In the genomic region with DNA sequence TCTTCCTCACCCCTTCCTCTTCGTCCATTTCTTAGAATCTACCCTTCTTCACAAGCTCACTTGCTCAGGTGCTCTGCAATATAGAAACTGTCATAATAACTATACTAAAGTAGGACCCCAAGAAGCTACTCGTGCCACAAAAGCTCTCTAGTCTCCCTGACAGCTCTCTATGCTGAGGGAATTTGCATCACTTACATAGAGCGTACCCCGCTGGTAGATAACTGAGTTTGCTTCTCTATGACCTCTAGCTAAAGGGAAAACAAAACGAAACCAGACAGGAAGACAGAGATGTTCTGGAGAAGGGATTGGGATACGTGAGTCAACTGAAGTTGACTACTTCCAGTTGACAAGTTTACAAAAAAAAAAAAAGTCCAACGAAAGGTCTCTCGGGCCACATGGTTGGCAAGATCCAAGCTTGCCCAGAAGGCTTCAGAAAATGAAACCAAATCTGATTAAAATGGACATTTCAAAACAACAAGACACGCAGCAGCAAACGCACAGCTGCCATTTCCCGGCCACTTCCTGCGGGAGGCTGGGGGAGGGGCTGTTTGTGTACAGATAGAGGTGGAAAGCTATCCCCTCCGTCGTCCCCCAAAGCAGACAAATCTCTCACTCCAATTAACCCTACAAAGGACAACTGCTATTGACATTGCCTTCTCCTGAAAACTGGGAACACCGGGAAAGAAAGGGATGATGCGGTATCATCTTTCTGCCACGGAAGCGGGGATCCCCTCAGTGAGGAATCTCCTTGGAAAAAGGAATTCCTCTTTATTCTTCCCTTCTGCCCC, we compare ENCODE assay signal across 8 cellular contexts. TPM values are rescaled to one million over a fixed set of nuclear protein-coding genes. Genes with fewer than 3 reads are reported as not detected.
DNase-seq lines count a peak whose midpoint lies in the region; ATAC-seq and TF ChIP-seq lines count a peak whose summit lies in the region.

No MANE protein-coding gene starts in this region.

- DNase-seq in NCI-H2171 treated with DMSO at 0.1 percent for 48 hours (lab: John Stamatoyannopoulos, UW) (peak; percentile 37), NCI-H2171 (lab: John Stamatoyannopoulos, UW) (no peak), MV-4-11 (lab: John Stamatoyannopoulos, UW) (peak; percentile 63), colonic mucosa (peak; percentile 77)
- DNase-seq in activated CD4-positive, CD25-positive, alpha-beta regulatory T cell treated with anti-CD3 and anti-CD28 coated beads, Interleukin-2, amount 50 U/mL, for 72 hours: peak; percentile 70
- peak; percentile 78 for DNase-seq in stimulated activated CD4-positive, alpha-beta T cell treated with anti-CD3 and anti-CD28 coated beads, Interleukin-15, amount 100 ng/mL, for 24 hours

- H3K4me3 ChIP-seq in colonic mucosa: peak overlapping the region; percentile 84

- H3K9ac ChIP-seq in colonic mucosa (ENCODE audit: low read depth in 2 of 2, low read length in 2 of 2): peak overlapping the region; percentile 98 to 99

- intact Hi-C loops in colonic mucosa (cut with DNase I): no loop called here

- H3K4me1 ChIP-seq in colonic mucosa: peaks cover 18% of the 10 kb centered on the region

- H3K27ac ChIP-seq in colonic mucosa (peak overlapping the region; percentile 91), layer of hippocampus (ENCODE audit: low read depth, low read length) (peak overlapping the region; percentile 86)

- ATAC-seq in HG03108 (IDR thresholded peaks at IDR 0.05; ENCODE audit: unreplicated experiment): no peak

- no peaks in the 10 kb centered on the region for H3K27me3 ChIP-seq in colonic mucosa
- H3K27me3 ChIP-seq in layer of hippocampus (ENCODE audit: control insufficient read depth, insufficient read depth, low read length): no peaks in the 10 kb centered on the region

- no peaks in the 10 kb centered on the region for H3K9me3 ChIP-seq in colonic mucosa

- TF ChIP-seq CTCF in colonic mucosa (IDR thresholded peaks at IDR 0.05): no peak

- H3K36me3 ChIP-seq in colonic mucosa: no peaks in the 10 kb centered on the region

RNA-seq across cellular contexts. Expression of a gene that starts 1.3 kb away (rescaled TPM):
- total RNA-seq in colonic mucosa: 10 to 100 TPM; 85.8 to 99.2 TPM

RNA-seq across cellular contexts. Expression of a gene that starts 16.9 kb away (rescaled TPM):
- total RNA-seq in colonic mucosa: 1,000 to 10,000 TPM; 1,505 to 1,554 TPM

RNA-seq across cellular contexts. Expression of a gene that starts 59.2 kb away (rescaled TPM):
- total RNA-seq in colonic mucosa: 100 to 1,000 TPM; 242 to 303 TPM
